ENCODE assay signal across 28 cellular contexts in the genomic region with DNA sequence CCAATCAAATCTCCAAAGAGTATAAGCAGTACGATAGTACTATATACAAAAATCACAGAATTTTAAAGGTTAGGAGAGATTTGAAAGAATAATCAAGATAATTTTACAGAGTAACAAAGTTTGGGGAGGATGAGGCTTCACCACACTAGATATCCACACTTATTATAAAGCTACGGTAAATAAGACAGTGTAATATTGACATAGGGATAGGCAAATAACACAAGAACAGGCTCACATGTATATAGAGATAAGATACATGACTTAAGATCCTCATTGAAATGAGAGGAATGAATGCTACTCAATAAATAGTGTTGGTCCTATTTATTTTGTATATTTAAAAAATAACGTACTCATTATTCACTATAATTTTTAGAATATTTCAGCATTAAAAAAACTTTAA.
"Had no signal": no experiment of that assay in that cellular context is flagged by ENCODE, and none has a peak within 500 bp of the region (broad histone marks: within the 10 kb centered on the region; RNA-seq: fewer than 3 reads in every experiment).

No MANE protein-coding gene starts in this region.

- H3K4me3 ChIP-seq: ascending aorta, cardiac muscle cell, PC-9, SJCRH30, SK-N-MC had no signal

- DNase-seq: activated CD4-positive, alpha-beta T cell treated with anti-CD3 and anti-CD28 coated beads for 36 hours; activated CD4-positive, alpha-beta T cell treated with anti-CD3 and anti-CD28 coated beads, Interleukin-2, amount 10 ng/mL, durations not matched to agents 7 days and 5 days; activated CD4-positive, alpha-beta T cell treated with anti-CD3 and anti-CD28 coated beads, Interleukin-2, amount 50 U/mL, for 48 hours; activated CD8-positive, alpha-beta T cell treated with anti-CD3 and anti-CD28 coated beads, Interleukin-2, amount 10 ng/mL, durations not matched to agents 7 days and 5 days; activated gamma-delta T cell; activated naive CD4-positive, alpha-beta T cell treated with Interleukin-2 at 50 U/mL for 16 hours; activated naive CD8-positive, alpha-beta T cell treated with anti-CD3 and anti-CD28 coated beads, Interleukin-2, amount 10 ng/mL, durations not matched to agents 7 days and 5 days; activated T-cell treated with anti-CD3 and anti-CD28 coated beads, Interleukin-2, amount 50 U/mL, for 24 hours; amygdala; NCI-H1105 treated with DMSO at 0.1 percent for 48 hours; NCI-H1436; NCI-H1694; NCI-H1930; NCI-H2081 treated with DMSO at 0.1 percent for 48 hours; NCI-H226; NCI-H446 treated with DMSO at 0.1 percent for 48 hours; NCI-H526; NCI-H748 treated with DMSO at 0.1 percent for 48 hours; NK-92 treated with Interleukin-12 subunit alpha and Interleukin-12 subunit beta, amount 100 ng/mL, for 24 hours; PC-9; Right ventricle myocardium superior; SJCRH30 had no signal

- H3K9me3 ChIP-seq: ascending aorta, SJCRH30 had no signal

- H3K27me3 ChIP-seq: ascending aorta, cardiac muscle cell, SJCRH30 had no signal

- H3K27ac ChIP-seq: ascending aorta, cardiac muscle cell, PC-9, SJCRH30, SK-N-MC had no signal

- FAIRE-seq: TTC549 had no signal

- ATAC-seq: activated CD4-positive, alpha-beta T cell treated with anti-CD3 and anti-CD28 coated beads for 36 hours; activated CD4-positive, CD25-positive, alpha-beta regulatory T cell treated with anti-CD3 and anti-CD28 coated beads, Interleukin-2, amount 50 U/mL, for 24 hours; activated CD8-positive, alpha-beta T cell treated with anti-CD3 and anti-CD28 coated beads, Interleukin-2, amount 10 ng/mL, durations not matched to agents 7 days and 5 days; WTC11 had no signal

- H3K4me1 ChIP-seq: SJCRH30 had no signal

- H3K36me3 ChIP-seq: ascending aorta, cardiac muscle cell, SJCRH30 had no signal
